In genomic region chr4:165111906-165112257, GRCh38 we compare ENCODE assay signal across 8 cellular contexts. TPM values are rescaled to one million over a fixed set of nuclear protein-coding genes. Genes with fewer than 3 reads are reported as not detected.
A peak's percentile ranks its signal among the peaks of the same experiment; 100 is the strongest.
DNase-seq lines count a peak whose midpoint lies in the region; ATAC-seq and TF ChIP-seq lines count a peak whose summit lies in the region.

No MANE protein-coding gene starts in this region.

- 0 out of 2 replicates have a peak, but pooled peaks cover 2% of the 10 kb centered on the region for H4K20me1 ChIP-seq in BLaER1
- no peaks in the 10 kb centered on the region for H4K20me1 ChIP-seq in neural cell (ENCODE audit: insufficient read depth)

- no peak for TF ChIP-seq CTCF in neural cell (IDR thresholded peaks at IDR 0.05; ENCODE audit: poor library complexity, severe bottlenecking)

- peaks cover 14% of the 10 kb centered on the region for H3K36me3 ChIP-seq in BLaER1
- H3K36me3 ChIP-seq in NT2/D1 (ENCODE audit: insufficient read depth, insufficient read length, low read length): no peaks in the 10 kb centered on the region
- no peaks in the 10 kb centered on the region for H3K36me3 ChIP-seq in endocrine pancreas (ENCODE audit: control insufficient read depth, insufficient read depth, low read length)
- H3K36me3 ChIP-seq in neural cell (ENCODE audit: insufficient read depth, low read length): no peaks in the 10 kb centered on the region

- H3K4me2 ChIP-seq in BLaER1 (peak overlapping the region; percentile 68), neural cell (ENCODE audit: low read length) (peak overlapping the region; percentile 80)

- no peak for ATAC-seq in HG03469 (IDR thresholded peaks at IDR 0.05; ENCODE audit: unreplicated experiment)

- peak overlapping the region; percentile 91 for H3K27ac ChIP-seq in BLaER1
- peak overlapping the region; percentile 85 for H3K27ac ChIP-seq in neural cell (ENCODE audit: low read length)

- peaks cover 22% of the 10 kb centered on the region for H3K4me1 ChIP-seq in BLaER1
- H3K4me1 ChIP-seq in NT2/D1 (ENCODE audit: insufficient read depth, insufficient read length): no peaks in the 10 kb centered on the region
- peaks cover 6% of the 10 kb centered on the region for H3K4me1 ChIP-seq in endocrine pancreas (ENCODE audit: control insufficient read depth, insufficient read depth, low read length)

- H3K9ac ChIP-seq in BLaER1: peak overlapping the region; percentile 92
- peak overlapping the region; percentile 86 for H3K9ac ChIP-seq in NT2/D1 (ENCODE audit: insufficient read length, low read depth)
- peak overlapping the region; percentile 65 for H3K9ac ChIP-seq in endocrine pancreas (ENCODE audit: control insufficient read depth, insufficient read depth, low read length)
- peak overlapping the region; percentile 78 for H3K9ac ChIP-seq in neural cell (ENCODE audit: low read length)

- peak overlapping the region; percentile 52 for H2AFZ ChIP-seq in neural cell (ENCODE audit: low read depth, low read length)

- peaks cover 2% of the 10 kb centered on the region for H3K79me2 ChIP-seq in neural cell (replicated peaks; ENCODE audit: insufficient read depth, low read length)

- TF ChIP-seq RAD21 in neural cell (conservative IDR thresholded peaks at IDR 0.05): no peak

- no peak for DNase-seq in NT2/D1 (ENCODE audit: low read depth, low spot score)
- DNase-seq in globus pallidus (ENCODE audit: low spot score): no peak
- DNase-seq in activated gamma-delta T cell treated with Interleukin-2 at 50 U/mL for 16 hours: no peak
- DNase-seq in stimulated activated CD4-positive, alpha-beta T cell treated with anti-CD3 and anti-CD28 coated beads, Interleukin-2, amount 100 ng/mL, for 48 hours: no peak

- H3K9me2 ChIP-seq in neural cell (ENCODE audit: insufficient read depth, low read length): no peaks in the 10 kb centered on the region

- H3K27me3 ChIP-seq in BLaER1 (no peaks in the 10 kb centered on the region), NT2/D1 (ENCODE audit: insufficient read depth, insufficient read length) (no peaks in the 10 kb centered on the region), endocrine pancreas (ENCODE audit: control insufficient read depth, insufficient read depth, low read length) (no peaks in the 10 kb centered on the region), neural cell (ENCODE audit: insufficient read depth, low read depth, low read length) (no peaks in the 10 kb centered on the region)

- no peak for TF ChIP-seq EP300 in neural cell (conservative IDR thresholded peaks at IDR 0.05; ENCODE audit: poor library complexity, severe bottlenecking)

- H3K9me3 ChIP-seq in BLaER1 (no peaks in the 10 kb centered on the region), NT2/D1 (ENCODE audit: insufficient read depth, low read length) (no peaks in the 10 kb centered on the region), endocrine pancreas (ENCODE audit: control insufficient read depth, low read length) (no peaks in the 10 kb centered on the region), neural cell (ENCODE audit: low read length) (no peaks in the 10 kb centered on the region)

- H3F3A ChIP-seq in neural cell (ENCODE audit: insufficient read depth, low read length, poor library complexity, severe bottlenecking): no peaks in the 10 kb centered on the region

- H3K4me3 ChIP-seq in BLaER1: peak overlapping the region; percentile 95
- H3K4me3 ChIP-seq in NT2/D1 (ENCODE audit: insufficient read length, low read depth): peak overlapping the region; percentile 56
- H3K4me3 ChIP-seq in endocrine pancreas (ENCODE audit: control insufficient read depth, insufficient read depth, low read length): peak overlapping the region; percentile 88
- peak overlapping the region; percentile 91 for H3K4me3 ChIP-seq in neural cell (ENCODE audit: low read length)

TF ChIP-seq in neural cell, 6 proteins besides CTCF, POLR2A, EP300 and RAD21:
- TF ChIP-seq EZH2 (IDR thresholded peaks at IDR 0.05; ENCODE audit: borderline replicate concordance, insufficient read depth, low read length, poor library complexity, severe bottlenecking): no peak
- TF ChIP-seq POLR2AphosphoS5 (IDR thresholded peaks at IDR 0.05): no peak
- TF ChIP-seq SMC3 (conservative IDR thresholded peaks at IDR 0.05; ENCODE audit: poor library complexity): no peak
- no peak for TF ChIP-seq MXI1 (conservative IDR thresholded peaks at IDR 0.05; ENCODE audit: poor library complexity, severe bottlenecking)
- TF ChIP-seq REST (IDR thresholded peaks at IDR 0.05; ENCODE audit: borderline replicate concordance): no peak
- TF ChIP-seq TAF1 (IDR thresholded peaks at IDR 0.05; ENCODE audit: low read depth): no peak

RNA-seq across cellular contexts. Expression of gene TMEM192, which starts 0.8 kb away (rescaled TPM):
- 8.0 and 10.5 TPM in 2 replicates for polyA plus RNA-seq in neural cell
- 11.0 and 12.8 TPM in 2 replicates for polyA minus RNA-seq in neural cell

RNA-seq across cellular contexts. Expression of gene TRIM75, which starts 58.2 kb away (rescaled TPM):
- not detected in 2 replicates for polyA plus RNA-seq in neural cell
- not detected in 2 replicates for polyA minus RNA-seq in neural cell
